ENCODE assay signal across 17 cellular contexts in genomic region chr6:52872031-52872430, GRCh38. TPM values are rescaled to one million over a fixed set of nuclear protein-coding genes. Genes with fewer than 3 reads are reported as not detected.
DNase-seq lines count a peak whose midpoint lies in the region; ATAC-seq and TF ChIP-seq lines count a peak whose summit lies in the region.
"Had no signal": no experiment of that assay in that cellular context is flagged by ENCODE, and none has a peak within 500 bp of the region (broad histone marks: within the 10 kb centered on the region; RNA-seq: fewer than 3 reads in every experiment).

No MANE protein-coding gene starts in this region.

- no peaks in the 10 kb centered on the region for H3K79me2 ChIP-seq in parathyroid adenoma

- peaks cover 4% of the 10 kb centered on the region for H3K27me3 Mint-ChIP-seq in activated CD8-positive, alpha-beta T cell treated with anti-CD3 and anti-CD28 coated beads for 36 hours

- no peak overlapping the region for H3K4me2 ChIP-seq in parathyroid adenoma (ENCODE audit: low read length)
- H3K4me2 ChIP-seq: BLaER1 had no signal

- no peaks in the 10 kb centered on the region for H3K9me3 Mint-ChIP-seq in activated CD8-positive, alpha-beta T cell treated with anti-CD3 and anti-CD28 coated beads for 36 hours
- H3K9me3 Mint-ChIP-seq: CD8-positive, alpha-beta memory T cell; H9; HFFc6 had no signal

- POLR2A ChIA-PET in activated CD8-positive, alpha-beta T cell treated with anti-CD3 and anti-CD28 coated beads for 36 hours (lab: Charles Lee): no interaction called here

- no peak overlapping the region for H3K27ac ChIP-seq in parathyroid adenoma
- H3K27ac ChIP-seq: BLaER1, GM23248 had no signal

- no peaks in the 10 kb centered on the region for H3K4me1 Mint-ChIP-seq in activated CD8-positive, alpha-beta T cell treated with anti-CD3 and anti-CD28 coated beads for 36 hours (ENCODE audit: low read depth)
- H3K4me1 Mint-ChIP-seq: CD8-positive, alpha-beta memory T cell had no signal

- ATAC-seq in activated CD8-positive, alpha-beta T cell treated with anti-CD3 and anti-CD28 coated beads for 36 hours: no peak

- H3K4me3 ChIP-seq in epithelial cell of esophagus (ENCODE audit: low read length) (no peak overlapping the region), parathyroid adenoma (ENCODE audit: low read depth, low read length) (no peak overlapping the region)
- H3K4me3 ChIP-seq: BLaER1, GM23248 had no signal

- H3K36me3 Mint-ChIP-seq in activated CD8-positive, alpha-beta T cell treated with anti-CD3 and anti-CD28 coated beads for 36 hours (ENCODE audit: low read depth): no peaks in the 10 kb centered on the region
- H3K36me3 Mint-ChIP-seq: CD8-positive, alpha-beta memory T cell had no signal

- no peaks in the 10 kb centered on the region for H3K36me3 ChIP-seq in parathyroid adenoma (ENCODE audit: control insufficient read depth, insufficient read depth, low read length)
- H3K36me3 ChIP-seq: BLaER1 had no signal

- no peak overlapping the region for H3K9ac ChIP-seq in parathyroid adenoma
- H3K9ac ChIP-seq: BLaER1, GM23248 had no signal

- DNase-seq in NCI-H510A treated with DMSO at 0.1 percent for 48 hours (lab: John Stamatoyannopoulos, UW): peak; percentile 37
- no peak for DNase-seq in NCI-H510A (lab: John Stamatoyannopoulos, UW)
- DNase-seq in NCI-H524 (lab: John Stamatoyannopoulos, UW): peak; percentile 28 to 41
- DNase-seq in epithelial cell of esophagus (ENCODE audit: low read depth): peak; percentile 33
- no peak for DNase-seq in H4 (ENCODE audit: low spot score)
- DNase-seq in EL: no peak
- no peak for DNase-seq in activated CD8-positive, alpha-beta T cell treated with anti-CD3 and anti-CD28 coated beads for 36 hours
- DNase-seq: 8988T; AML-193; Caco-2; CD8-positive, alpha-beta memory T cell; DMS79; GM23248; H9; HFFc6 had no signal

- no peak overlapping the region for H3K27ac Mint-ChIP-seq in activated CD8-positive, alpha-beta T cell treated with anti-CD3 and anti-CD28 coated beads for 36 hours
- H3K27ac Mint-ChIP-seq: CD8-positive, alpha-beta memory T cell; HFFc6 had no signal

- H3K9me3 ChIP-seq in parathyroid adenoma (ENCODE audit: control insufficient read depth, low read length): no peaks in the 10 kb centered on the region
- H3K9me3 ChIP-seq: BLaER1, Caco-2 had no signal

- intact Hi-C loops in activated CD8-positive, alpha-beta T cell treated with anti-CD3 and anti-CD28 coated beads for 36 hours (cut with micrococcal nuclease): no loop called here

- H3K4me1 ChIP-seq in parathyroid adenoma: peaks cover 13% of the 10 kb centered on the region

- H3K27me3 ChIP-seq in parathyroid adenoma (ENCODE audit: control insufficient read depth, insufficient read depth, low read length): no peaks in the 10 kb centered on the region
- H3K27me3 ChIP-seq: BLaER1 had no signal

- peak overlapping the region; percentile 39 for H2AFZ ChIP-seq in parathyroid adenoma
- H2AFZ ChIP-seq: GM23248 had no signal

- TF ChIP-seq CTCF in epithelial cell of esophagus (IDR thresholded peaks at IDR 0.05; ENCODE audit: insufficient read depth, low read depth, low read length, missing control alignments) (no peak), parathyroid adenoma (IDR thresholded peaks at IDR 0.05) (no peak)
- no peak for TF ChIP-seq CTCF in activated CD8-positive, alpha-beta T cell treated with anti-CD3 and anti-CD28 coated beads for 36 hours (IDR thresholded peaks at IDR 0.05)

- CTCF ChIA-PET in activated CD8-positive, alpha-beta T cell treated with anti-CD3 and anti-CD28 coated beads for 36 hours (lab: Charles Lee): no interaction called here

- H3K4me3 Mint-ChIP-seq in activated CD8-positive, alpha-beta T cell treated with anti-CD3 and anti-CD28 coated beads for 36 hours: no peak overlapping the region
- H3K4me3 Mint-ChIP-seq: CD8-positive, alpha-beta memory T cell; H9; HFFc6 had no signal

RNA-seq across cellular contexts. Expression of gene GSTA5, which starts 31.4 kb away (rescaled TPM):
- total RNA-seq in H4 (2014; rRNA removed; shearing (Covaris generic)): not detected in 2 replicates
- total RNA-seq in activated CD8-positive, alpha-beta T cell treated with anti-CD3 and anti-CD28 coated beads for 36 hours: not detected
- total RNA-seq: Caco-2; CD8-positive, alpha-beta memory T cell; GM23248; H9; HFFc6 had no signal

RNA-seq across cellular contexts. Expression of gene GSTA3, which starts 37.5 kb away (rescaled TPM):
- 0.19 TPM in 1 of 2 replicates, not detected in the other for total RNA-seq in H4 (2014; rRNA removed; shearing (Covaris generic))
- total RNA-seq in activated CD8-positive, alpha-beta T cell treated with anti-CD3 and anti-CD28 coated beads for 36 hours: not detected
- total RNA-seq: Caco-2; CD8-positive, alpha-beta memory T cell; GM23248; H9; HFFc6 had no signal

Comparison
In these comparisons a context has a peak if more than half of its experiments do, and no peak if none do; other contexts are left out.
1. DNase-seq: peak in NCI-H510A treated with DMSO at 0.1 percent for 48 hours (single experiment), NCI-H524 (2 of 2) and epithelial cell of esophagus (single experiment); none in NCI-H510A (single experiment), H4 (single experiment), EL (single experiment) and activated CD8-positive, alpha-beta T cell treated with anti-CD3 and anti-CD28 coated beads for 36 hours (single experiment).